ENCODE assay signal across 27 cellular contexts in the genomic region with DNA sequence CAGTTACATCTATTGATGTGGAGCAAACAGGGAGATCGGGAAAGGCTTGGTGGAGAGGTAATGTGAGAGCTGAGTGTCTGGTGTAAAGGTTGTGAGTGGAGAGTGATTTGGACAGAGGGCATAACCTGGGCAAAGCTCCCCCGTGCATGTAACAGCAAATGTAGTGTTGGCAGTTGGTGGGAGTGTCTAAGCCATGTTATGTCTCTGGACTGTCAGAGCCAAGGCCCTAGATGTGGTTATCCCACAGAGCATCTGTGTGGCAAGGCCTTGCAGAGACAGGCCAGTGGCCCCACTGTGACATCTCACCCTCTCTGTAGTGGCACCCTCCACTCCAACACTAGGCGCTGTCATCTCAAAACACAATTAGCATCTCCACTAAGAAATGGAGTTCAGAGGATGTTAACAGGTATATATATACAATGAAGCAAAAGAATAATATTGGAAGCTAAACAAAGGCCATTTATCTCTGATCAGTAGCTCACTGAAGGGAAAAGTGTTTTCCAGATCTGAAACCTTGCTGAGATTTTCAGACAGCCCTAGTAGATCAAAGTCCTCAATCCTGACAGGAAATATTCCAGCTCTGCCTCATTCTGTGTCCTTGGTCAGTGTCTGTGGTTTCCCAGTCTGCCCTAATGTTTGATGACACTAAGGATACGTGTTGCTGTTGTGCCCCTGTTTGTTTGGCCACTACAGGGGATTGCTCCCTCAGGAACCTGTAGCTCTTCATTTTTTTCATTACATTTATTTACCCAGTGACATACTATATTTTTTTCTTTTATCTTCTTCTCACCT. TPM values are rescaled to one million over a fixed set of nuclear protein-coding genes. Genes with fewer than 3 reads are reported as not detected.
DNase-seq lines count a peak whose midpoint lies in the region; ATAC-seq, FAIRE-seq and TF ChIP-seq lines count a peak whose summit lies in the region.
"Had no signal": no experiment of that assay in that cellular context is flagged by ENCODE, and none has a peak within 500 bp of the region (broad histone marks: within the 10 kb centered on the region; RNA-seq: fewer than 3 reads in every experiment).

No MANE protein-coding gene starts in this region.

- H3K27ac Mint-ChIP-seq in activated T-cell treated with anti-CD3 and anti-CD28 coated beads, Interleukin-2, amount 50 U/mL, for 72 hours = peak overlapping the region; percentile 76
- H3K27ac Mint-ChIP-seq in central memory CD8-positive, alpha-beta T cell (ENCODE audit: low read depth) = peak overlapping the region; percentile 47
- peak overlapping the region; percentile 20 for H3K27ac Mint-ChIP-seq in stimulated activated memory B cell treated with anti-CD40 and anti-IgM and Interleukin-4, amounts not matched to agents 10 μg/mL and 1 μg/mL and 100 μg/mL, for 72 hours
- H3K27ac Mint-ChIP-seq: activated naive CD8-positive, alpha-beta T cell treated with anti-CD3 and anti-CD28 coated beads for 36 hours; CD8-positive, alpha-beta T cell; T-helper 1 cell treated with Interleukin-12 subunit alpha and Interleukin-12 subunit beta and Interleukin-4 antibody, amounts not matched to agents 30 μg/mL and 1 μg/mL, for 36 hours had no signal

- peak overlapping the region; percentile 86 for H3K27ac ChIP-seq in HepG2 (ENCODE audit: extremely low read length, insufficient read depth, low read length)
- H3K27ac ChIP-seq: ascending aorta, SJSA1, tibial artery had no signal

- intact Hi-C loops in HepG2 (cut with micrococcal nuclease; ENCODE audit: unreplicated experiment) = loop anchor here (1.0 kb wide), 1 partner anchor 21 kb away; the partner anchor contains the start of gene POLR1D

- H4K20me1 ChIP-seq in HepG2 (ENCODE audit: insufficient read depth, low read length) = no peaks in the 10 kb centered on the region

- in situ Hi-C loops in HepG2 (cut with HindIII; ENCODE audit: extremely low pct_ligation_motif_present, low pct_unique_long_range_greater_than_20kb) = no loop called here

- peak; percentile 78 for FAIRE-seq in HepG2 (lab: Jason Lieb, UNC)

- BruUV-seq in HepG2 (replicated peaks; lab: Mats Ljungman, UMichigan) = no TSS peak

- H3K4me1 ChIP-seq in HepG2 (ENCODE audit: insufficient read depth, low read length) = peaks cover 79% of the 10 kb centered on the region
- H3K4me1 ChIP-seq: SJSA1 had no signal

- peak overlapping the region; percentile 72 for H3K9ac ChIP-seq in HepG2 (ENCODE audit: insufficient read depth, low read depth, low read length)

- no peak for TF ChIP-seq RAD21 in HepG2 (CRISPR knock-in tag; IDR thresholded peaks at IDR 0.05)

- POLR2A ChIA-PET in HepG2 (lab: Yijun Ruan, JAX) = interaction anchor here (1.1 to 2.8 kb wide), 3 partner anchors 12 to 20 kb away, joined by 4 to 18 read pairs (median 16); partner anchors contain the start of genes LNX2 and POLR1D

- H3K4me3 ChIP-seq in HepG2 (replicated peaks in 1 of 3; ENCODE audit: insufficient read depth in 1 of 3, low read depth in 2 of 3, low read length in 3 of 3) = peak overlapping the region; percentile 2 to 55 (median 26); a peak in 3 of 6 replicates
- H3K4me3 ChIP-seq: ascending aorta, SJSA1, stomach, tibial artery had no signal

- no peaks in the 10 kb centered on the region for H3K27me3 Mint-ChIP-seq in activated T-cell treated with anti-CD3 and anti-CD28 coated beads, Interleukin-2, amount 50 U/mL, for 72 hours (ENCODE audit: low read depth)
- H3K27me3 Mint-ChIP-seq in activated T-cell treated with anti-CD3 and anti-CD28 coated beads, Interleukin-2, amount 50 U/mL, for 4 hours (ENCODE audit: low read depth) = no peaks in the 10 kb centered on the region
- no peaks in the 10 kb centered on the region for H3K27me3 Mint-ChIP-seq in central memory CD8-positive, alpha-beta T cell
- H3K27me3 Mint-ChIP-seq in stimulated activated memory B cell treated with anti-CD40 and anti-IgM and Interleukin-4, amounts not matched to agents 10 μg/mL and 1 μg/mL and 100 μg/mL, for 72 hours = no peaks in the 10 kb centered on the region
- H3K27me3 Mint-ChIP-seq: activated naive CD8-positive, alpha-beta T cell treated with anti-CD3 and anti-CD28 coated beads for 36 hours had no signal

- peaks cover 34% of the 10 kb centered on the region for H3K4me1 Mint-ChIP-seq in activated T-cell treated with anti-CD3 and anti-CD28 coated beads, Interleukin-2, amount 50 U/mL, for 72 hours (ENCODE audit: low read depth)
- H3K4me1 Mint-ChIP-seq in activated T-cell treated with anti-CD3 and anti-CD28 coated beads, Interleukin-2, amount 50 U/mL, for 4 hours (ENCODE audit: low read depth) = peaks cover 52% of the 10 kb centered on the region
- peaks cover 62% of the 10 kb centered on the region for H3K4me1 Mint-ChIP-seq in central memory CD8-positive, alpha-beta T cell
- peaks cover 36% of the 10 kb centered on the region for H3K4me1 Mint-ChIP-seq in stimulated activated memory B cell treated with anti-CD40 and anti-IgM and Interleukin-4, amounts not matched to agents 10 μg/mL and 1 μg/mL and 100 μg/mL, for 72 hours

- TF ChIP-seq CTCF in HepG2 (CRISPR knock-in tag; IDR thresholded peaks at IDR 0.05) = no peak

- WGBS in HepG2 (ENCODE audit: low lambda C conversion rate) = 25% methylated on average over 4 of the region's 4 CpGs

- H3K36me3 Mint-ChIP-seq in activated T-cell treated with anti-CD3 and anti-CD28 coated beads, Interleukin-2, amount 50 U/mL, for 72 hours (ENCODE audit: insufficient read depth in 2 of 2) = peaks cover 0 to 25% of the 10 kb centered on the region in 2 donors
- peaks cover 27% of the 10 kb centered on the region for H3K36me3 Mint-ChIP-seq in activated T-cell treated with anti-CD3 and anti-CD28 coated beads, Interleukin-2, amount 50 U/mL, for 4 hours (ENCODE audit: insufficient read depth)
- H3K36me3 Mint-ChIP-seq in central memory CD8-positive, alpha-beta T cell (ENCODE audit: insufficient read depth) = peaks cover 6% of the 10 kb centered on the region
- peaks cover 48% of the 10 kb centered on the region for H3K36me3 Mint-ChIP-seq in stimulated activated memory B cell treated with anti-CD40 and anti-IgM and Interleukin-4, amounts not matched to agents 10 μg/mL and 1 μg/mL and 100 μg/mL, for 72 hours

- TF ChIP-seq EP300 in HepG2 (IDR thresholded peaks at IDR 0.05; ENCODE audit: low read depth in 2 of 2, low read length in 2 of 2) = peak in 1 of 2 experiments; percentile 80; a peak in 2 of 4 replicates
- TF ChIP-seq EP300 in HepG2 (CRISPR knock-in tag; IDR thresholded peaks at IDR 0.05; ENCODE audit: borderline replicate concordance) = peak; percentile 52; the same call in 1 of the 2 replicates

- no peaks in the 10 kb centered on the region for H3K36me3 ChIP-seq in HepG2 (replicated peaks in 1 of 2; ENCODE audit: control insufficient read depth in 1 of 2, insufficient read depth in 2 of 2, low read length in 2 of 2)
- H3K36me3 ChIP-seq: ascending aorta, SJSA1, stomach, tibial artery had no signal

- TF ChIP-seq POLR2A in HepG2 (IDR thresholded peaks at IDR 0.05; ENCODE audit: insufficient read depth in 1 of 2, low read depth in 2 of 2, low read length in 2 of 2) = no peak

- no peak overlapping the region for H2AFZ ChIP-seq in HepG2 (ENCODE audit: low read length)

- H3K9me3 Mint-ChIP-seq in activated T-cell treated with anti-CD3 and anti-CD28 coated beads, Interleukin-2, amount 50 U/mL, for 72 hours = no peaks in the 10 kb centered on the region
- no peaks in the 10 kb centered on the region for H3K9me3 Mint-ChIP-seq in activated T-cell treated with anti-CD3 and anti-CD28 coated beads, Interleukin-2, amount 50 U/mL, for 4 hours
- H3K9me3 Mint-ChIP-seq in central memory CD8-positive, alpha-beta T cell = no peaks in the 10 kb centered on the region
- H3K9me3 Mint-ChIP-seq in stimulated activated memory B cell treated with anti-CD40 and anti-IgM and Interleukin-4, amounts not matched to agents 10 μg/mL and 1 μg/mL and 100 μg/mL, for 72 hours = no peaks in the 10 kb centered on the region
- H3K9me3 Mint-ChIP-seq: CD8-positive, alpha-beta T cell; T-helper 1 cell treated with Interleukin-12 subunit alpha and Interleukin-12 subunit beta and Interleukin-4 antibody, amounts not matched to agents 30 μg/mL and 1 μg/mL, for 36 hours had no signal

- no peaks in the 10 kb centered on the region for H3K27me3 ChIP-seq in HepG2 (ENCODE audit: control insufficient read depth in 1 of 2, insufficient read depth in 2 of 2, low read length in 2 of 2)
- H3K27me3 ChIP-seq: ascending aorta, SJSA1, stomach, tibial artery had no signal

- peaks cover 47% of the 10 kb centered on the region for H3K79me2 ChIP-seq in HepG2 (ENCODE audit: insufficient read depth, low read length)

- DNase-seq in activated T-cell treated with anti-CD3 and anti-CD28 coated beads, Interleukin-2, amount 50 U/mL, for 72 hours = no peak
- no peak for DNase-seq in activated T-cell treated with anti-CD3 and anti-CD28 coated beads, Interleukin-2, amount 50 U/mL, for 4 hours
- DNase-seq in central memory CD8-positive, alpha-beta T cell (ENCODE audit: low spot score in 2 of 2) = no peak
- peak; percentile 91 for DNase-seq in HepG2 (ENCODE audit: low spot score)
- DNase-seq in stimulated activated CD4-positive, alpha-beta T cell treated with anti-CD3 and anti-CD28 coated beads, Interleukin-12 subunit alpha, Interleukin-12 subunit beta, amount 100 ng/mL, for 4 hours = no peak
- DNase-seq: 8988T; activated effector memory CD4-positive, alpha-beta T cell treated with anti-CD3 and anti-CD28 coated beads, Interleukin-2, amount 50 U/mL, for 16 hours; activated naive CD8-positive, alpha-beta T cell treated with anti-CD3 and anti-CD28 coated beads for 36 hours; activated T-cell treated with anti-CD3 and anti-CD28 coated beads for 4 hours; CD8-positive, alpha-beta T cell; HCEC 1CT; islet precursor cell; KBM-7; MM.1S; NCI-H2029; NCI-H748 treated with DMSO at 0.1 percent for 48 hours; occipital lobe; stimulated activated CD4-positive, alpha-beta T cell treated with anti-CD3 and anti-CD28 coated beads, Interleukin-1b, Interleukin-23, amount 100 ng/mL, for 48 hours; stimulated activated CD8-positive, alpha-beta memory T cell treated with anti-CD3 and anti-CD28 coated beads, Interleukin-4, amount 100 ng/mL, for 48 hours; stomach; tibial artery had no signal

- H3K9me3 ChIP-seq in HepG2 (ENCODE audit: low read length) = no peaks in the 10 kb centered on the region
- H3K9me3 ChIP-seq: ascending aorta, SJSA1, stomach, tibial artery had no signal

- CTCF ChIA-PET in HepG2 (lab: Yijun Ruan, JAX; ENCODE audit: low intra/inter-chr PET ratio, low total read pairs) = no interaction called here

- no peak overlapping the region for H3K4me3 Mint-ChIP-seq in activated T-cell treated with anti-CD3 and anti-CD28 coated beads, Interleukin-2, amount 50 U/mL, for 72 hours
- no peak overlapping the region for H3K4me3 Mint-ChIP-seq in activated T-cell treated with anti-CD3 and anti-CD28 coated beads, Interleukin-2, amount 50 U/mL, for 4 hours
- H3K4me3 Mint-ChIP-seq in central memory CD8-positive, alpha-beta T cell = no peak overlapping the region
- H3K4me3 Mint-ChIP-seq in stimulated activated memory B cell treated with anti-CD40 and anti-IgM and Interleukin-4, amounts not matched to agents 10 μg/mL and 1 μg/mL and 100 μg/mL, for 72 hours = no peak overlapping the region
- H3K4me3 Mint-ChIP-seq: activated naive CD8-positive, alpha-beta T cell treated with anti-CD3 and anti-CD28 coated beads for 36 hours; CD8-positive, alpha-beta T cell; T-helper 1 cell treated with Interleukin-12 subunit alpha and Interleukin-12 subunit beta and Interleukin-4 antibody, amounts not matched to agents 30 μg/mL and 1 μg/mL, for 36 hours had no signal

- no peak for ATAC-seq in activated T-cell treated with anti-CD3 and anti-CD28 coated beads, Interleukin-2, amount 50 U/mL, for 72 hours (replicated peaks in 1 of 2)
- ATAC-seq in activated T-cell treated with anti-CD3 and anti-CD28 coated beads, Interleukin-2, amount 50 U/mL, for 4 hours = no peak
- no peak for ATAC-seq in central memory CD8-positive, alpha-beta T cell (replicated peaks; ENCODE audit: extremely low read depth, poor library complexity, severe bottlenecking)
- ATAC-seq in HepG2 (peak; percentile 97), GM21390 (IDR thresholded peaks at IDR 0.05; ENCODE audit: unreplicated experiment) (no peak), GM19397 (IDR thresholded peaks at IDR 0.05; ENCODE audit: unreplicated experiment) (no peak)
- ATAC-seq in stimulated activated memory B cell treated with anti-CD40 and anti-IgM and Interleukin-4, amounts not matched to agents 10 μg/mL and 1 μg/mL and 100 μg/mL, for 72 hours = no peak
- ATAC-seq: CD8-positive, alpha-beta T cell had no signal

- H3K4me2 ChIP-seq in HepG2 (ENCODE audit: low read depth, low read length) = peak overlapping the region; percentile 86

RNA-seq across cellular contexts. Expression of gene POLR1D, which starts 20.2 kb away (rescaled TPM):
- total RNA-seq in activated T-cell treated with anti-CD3 and anti-CD28 coated beads, Interleukin-2, amount 50 U/mL, for 72 hours = 100 to 1,000 TPM; 156 to 169 TPM
- total RNA-seq in activated T-cell treated with anti-CD3 and anti-CD28 coated beads, Interleukin-2, amount 50 U/mL, for 4 hours = 100 to 1,000 TPM; 129 to 146 (median 135) TPM
- 181 and 183 TPM in 2 replicates for total RNA-seq in HepG2 (2016; rRNA removed; fragmentation: Illumina TruSeq; extraction: Trizol)
- total RNA-seq in HepG2 (2016; cell fraction: cytosol; rRNA removed; fragmentation: Illumina TruSeq; extraction: Trizol; ENCODE audit: low read depth) = 246 and 252 TPM in 2 replicates
- 190 and 194 TPM in 2 replicates for total RNA-seq in HepG2 (2016; cell fraction: insoluble cytoplasmic fraction; rRNA removed; fragmentation: Illumina TruSeq; extraction: Trizol)
- total RNA-seq in HepG2 (2016; cell fraction: membrane; rRNA removed; fragmentation: Illumina TruSeq; extraction: Trizol) = 347 and 379 TPM in 2 replicates
- total RNA-seq in HepG2 (2016; cell fraction: nucleus; rRNA removed; fragmentation: Illumina TruSeq; extraction: Trizol) = 101 and 102 TPM in 2 replicates
- polyA plus RNA-seq in HepG2 (2011; rRNA removed) = 406 and 490 TPM in 2 replicates
- 328 and 389 TPM in 2 replicates for polyA plus RNA-seq in HepG2 (2011; cell fraction: cytosol; rRNA removed)
- polyA plus RNA-seq in HepG2 (2011; cell fraction: nucleus; rRNA removed) = 165 and 181 TPM in 2 replicates
- polyA plus RNA-seq in HepG2 (2012) = 441 and 562 TPM in 2 replicates
- polyA plus RNA-seq in HepG2 (2016; cell fraction: cytosol; fragmentation: Illumina TruSeq; extraction: Trizol; ENCODE audit: low read depth) = 296 and 321 TPM in 2 replicates
- 226 and 233 TPM in 2 replicates for polyA plus RNA-seq in HepG2 (2016; cell fraction: insoluble cytoplasmic fraction; fragmentation: Illumina TruSeq; extraction: Trizol; ENCODE audit: low read depth)
- polyA plus RNA-seq in HepG2 (2016; cell fraction: membrane; fragmentation: Illumina TruSeq; extraction: Trizol; ENCODE audit: low read depth) = 377 and 388 TPM in 2 replicates
- 205 and 216 TPM in 2 replicates for polyA plus RNA-seq in HepG2 (2016; cell fraction: nucleus; fragmentation: Illumina TruSeq; extraction: Trizol; ENCODE audit: insufficient read depth, low read depth)
- polyA minus RNA-seq in HepG2 (2011; rRNA and poly(A)+ RNA removed; ENCODE audit: low replicate concordance) = 26.6 and 51.6 TPM in 2 replicates
- 99.7 and 122 TPM in 2 replicates for polyA minus RNA-seq in HepG2 (2011; cell fraction: cytosol; rRNA and poly(A)+ RNA removed)
- polyA minus RNA-seq in HepG2 (2011; cell fraction: nucleus; rRNA and poly(A)+ RNA removed) = 54.1 and 77.7 TPM in 2 replicates

RNA-seq across cellular contexts. Expression of gene LNX2, which starts 21.6 kb away (rescaled TPM):
- 1 to 10 TPM; 6.5 to 7.2 TPM for total RNA-seq in activated T-cell treated with anti-CD3 and anti-CD28 coated beads, Interleukin-2, amount 50 U/mL, for 72 hours
- total RNA-seq in activated T-cell treated with anti-CD3 and anti-CD28 coated beads, Interleukin-2, amount 50 U/mL, for 4 hours = 1 to 10 TPM; 2.8 to 3.4 (median 2.8) TPM
- 9.7 and 13.1 TPM in 2 replicates for total RNA-seq in HepG2 (2016; rRNA removed; fragmentation: Illumina TruSeq; extraction: Trizol)
- 3.3 and 3.9 TPM in 2 replicates for total RNA-seq in HepG2 (2016; cell fraction: cytosol; rRNA removed; fragmentation: Illumina TruSeq; extraction: Trizol; ENCODE audit: low read depth)
- 9.5 and 13.3 TPM in 2 replicates for total RNA-seq in HepG2 (2016; cell fraction: insoluble cytoplasmic fraction; rRNA removed; fragmentation: Illumina TruSeq; extraction: Trizol)
- total RNA-seq in HepG2 (2016; cell fraction: membrane; rRNA removed; fragmentation: Illumina TruSeq; extraction: Trizol) = 4.9 and 5.9 TPM in 2 replicates
- 9.0 and 9.9 TPM in 2 replicates for total RNA-seq in HepG2 (2016; cell fraction: nucleus; rRNA removed; fragmentation: Illumina TruSeq; extraction: Trizol)
- 8.1 and 9.2 TPM in 2 replicates for polyA plus RNA-seq in HepG2 (2011; rRNA removed)
- 5.4 and 6.7 TPM in 2 replicates for polyA plus RNA-seq in HepG2 (2011; cell fraction: cytosol; rRNA removed)
- 4.8 and 5.3 TPM in 2 replicates for polyA plus RNA-seq in HepG2 (2011; cell fraction: nucleus; rRNA removed)
- polyA plus RNA-seq in HepG2 (2012) = 6.9 and 8.2 TPM in 2 replicates
- 0.50 and 0.63 TPM in 2 replicates for polyA plus RNA-seq in HepG2 (2016; cell fraction: cytosol; fragmentation: Illumina TruSeq; extraction: Trizol; ENCODE audit: low read depth)
- 14.1 and 14.2 TPM in 2 replicates for polyA plus RNA-seq in HepG2 (2016; cell fraction: insoluble cytoplasmic fraction; fragmentation: Illumina TruSeq; extraction: Trizol; ENCODE audit: low read depth)
- polyA plus RNA-seq in HepG2 (2016; cell fraction: membrane; fragmentation: Illumina TruSeq; extraction: Trizol; ENCODE audit: low read depth) = 2.3 and 3.1 TPM in 2 replicates
- polyA plus RNA-seq in HepG2 (2016; cell fraction: nucleus; fragmentation: Illumina TruSeq; extraction: Trizol; ENCODE audit: insufficient read depth, low read depth) = 7.6 and 7.8 TPM in 2 replicates
- 11.6 and 15.0 TPM in 2 replicates for polyA minus RNA-seq in HepG2 (2011; rRNA and poly(A)+ RNA removed; ENCODE audit: low replicate concordance)
- polyA minus RNA-seq in HepG2 (2011; cell fraction: cytosol; rRNA and poly(A)+ RNA removed) = 12.0 and 13.0 TPM in 2 replicates
- polyA minus RNA-seq in HepG2 (2011; cell fraction: nucleus; rRNA and poly(A)+ RNA removed) = 24.6 and 26.7 TPM in 2 replicates

Comparison
In these comparisons a context has a peak if more than half of its experiments do, and no peak if none do; other contexts are left out.
1. H3K27ac Mint-ChIP-seq: peak in every context shown above with its lines; median percentile 76 in activated T-cell treated with anti-CD3 and anti-CD28 coated beads, Interleukin-2, amount 50 U/mL, for 72 hours; 47 in central memory CD8-positive, alpha-beta T cell; 20 in stimulated activated memory B cell treated with anti-CD40 and anti-IgM and Interleukin-4, amounts not matched to agents 10 μg/mL and 1 μg/mL and 100 μg/mL, for 72 hours.